ENCODE assay signal across 1 cellular context in genomic region chr2:29113891-29114321, GRCh38.
TF ChIP-seq lines count a peak whose summit lies in the region.

No MANE protein-coding gene starts in this region.

TF ChIP-seq in WTC11, 78 proteins besides CTCF, POLR2A, EP300 and RAD21 (continued from another document):
- TF ChIP-seq ZNF425 (CRISPR knock-in tag; conservative IDR thresholded peaks at IDR 0.05): no peak
- TF ChIP-seq JAZF1 (CRISPR knock-in tag; IDR thresholded peaks at IDR 0.05): no peak
- TF ChIP-seq GTF2I (CRISPR knock-in tag; conservative IDR thresholded peaks at IDR 0.05): no peak
